In the genomic region with DNA sequence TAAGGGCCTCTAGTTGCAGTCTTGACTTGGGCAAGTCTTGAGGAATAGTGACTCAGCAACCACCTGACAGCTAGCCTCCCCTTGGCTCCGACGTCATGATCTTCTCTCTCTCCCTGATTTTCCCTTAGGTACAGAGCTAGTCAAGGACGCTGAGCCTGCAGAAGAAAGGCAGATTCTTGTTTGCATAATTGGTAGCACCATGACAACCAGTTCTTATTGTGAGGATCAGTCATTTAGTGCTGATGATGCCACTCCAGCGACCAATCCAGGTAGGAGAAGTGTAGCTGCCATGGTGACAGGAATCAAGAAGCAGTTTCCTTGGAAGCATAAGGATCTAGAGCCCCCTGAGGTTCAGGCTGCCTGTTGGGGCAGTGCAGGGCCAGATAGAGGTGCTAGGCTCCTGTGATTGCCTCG, we compare ENCODE assay signal across 17 cellular contexts. TPM values are rescaled to one million over a fixed set of nuclear protein-coding genes. Genes with fewer than 3 reads are reported as not detected.
DNase-seq lines count a peak whose midpoint lies in the region; TF ChIP-seq lines count a peak whose summit lies in the region.
"Had no signal": no experiment of that assay in that cellular context is flagged by ENCODE, and none has a peak within 500 bp of the region (broad histone marks: within the 10 kb centered on the region; RNA-seq: fewer than 3 reads in every experiment).

No MANE protein-coding gene starts in this region.

- TF ChIP-seq CTCF in osteoblast (IDR thresholded peaks at IDR 0.05; ENCODE audit: extremely low read depth, low read depth, low read length) = no peak

- H2BK120ac ChIP-seq in neuronal stem cell (ENCODE audit: low read depth, low read length) = no peak overlapping the region

- H3K18ac ChIP-seq in neuronal stem cell (ENCODE audit: low read length) = no peak overlapping the region

- no peaks in the 10 kb centered on the region for H3K79me1 ChIP-seq in neuronal stem cell (ENCODE audit: low read depth, low read length)

- H4K91ac ChIP-seq in neuronal stem cell (ENCODE audit: low read depth, low read length, poor library complexity) = no peak overlapping the region

- H2BK5ac ChIP-seq in neuronal stem cell (ENCODE audit: low read length) = no peak overlapping the region

- H3K14ac ChIP-seq in neuronal stem cell (ENCODE audit: low read length) = no peak overlapping the region

- peak; percentile 70 for DNase-seq in COR-L47 (lab: John Stamatoyannopoulos, UW)
- DNase-seq in NCI-H1048 (lab: John Stamatoyannopoulos, UW) = peak; percentile 5
- peak; percentile 38 for DNase-seq in SK-MEL-5 (ENCODE audit: low read depth, low spot score)
- DNase-seq in head of caudate nucleus = peak in 39 of 42 donors; percentile 13 to 85 (median 56)
- DNase-seq in T-helper 1 cell = no peak
- no peak for DNase-seq in neuronal stem cell (ENCODE audit: low spot score)
- DNase-seq in osteoblast (ENCODE audit: insufficient read length, low spot score, missing footprints) = no peak
- DNase-seq in erythroblast (lab: John Stamatoyannopoulos, UW) = no peak
- DNase-seq: heart right ventricle, natural killer cell, NCI-H1694 treated with DMSO at 0.1 percent for 48 hours had no signal

- H2AFZ ChIP-seq in neuronal stem cell (ENCODE audit: low read length) (no peak overlapping the region), osteoblast (ENCODE audit: low read length) (no peak overlapping the region)

- H3K79me2 ChIP-seq in osteoblast (ENCODE audit: insufficient read depth, low read length) = no peaks in the 10 kb centered on the region

- no peak overlapping the region for H2AK5ac ChIP-seq in neuronal stem cell (ENCODE audit: low read depth, low read length)

- no peak overlapping the region for H3K4me2 ChIP-seq in neuronal stem cell (ENCODE audit: insufficient read depth, low read length, poor library complexity, severe bottlenecking)
- H3K4me2 ChIP-seq in osteoblast (ENCODE audit: insufficient read depth, low read length) = no peak overlapping the region

- H3K4me1 ChIP-seq in neuronal stem cell (ENCODE audit: control insufficient read depth in 2 of 2, insufficient read depth in 1 of 2, low read depth in 1 of 2, low read length in 2 of 2) (peaks cover 3 to 4% of the 10 kb centered on the region in 2 donors), osteoblast (ENCODE audit: insufficient read depth, low read length) (no peaks in the 10 kb centered on the region)

- no peak overlapping the region for H2BK15ac ChIP-seq in neuronal stem cell (ENCODE audit: low read length)

- H3K9me3 ChIP-seq in neuronal stem cell (replicated peaks in 1 of 2; ENCODE audit: control insufficient read depth in 2 of 2, insufficient read depth in 1 of 2, low read depth in 1 of 2, low read length in 2 of 2) = no peaks in the 10 kb centered on the region
- H3K9me3 ChIP-seq in osteoblast (ENCODE audit: low read depth, low read length) = no peaks in the 10 kb centered on the region

- H4K8ac ChIP-seq in neuronal stem cell (ENCODE audit: low read depth, low read length) = no peak overlapping the region

- no peaks in the 10 kb centered on the region for H4K20me1 ChIP-seq in osteoblast (ENCODE audit: insufficient read depth, low read length)

- H3K27ac ChIP-seq in neuronal stem cell (replicated peaks; ENCODE audit: low read length) = no peak overlapping the region
- H3K27ac ChIP-seq in osteoblast (ENCODE audit: low read depth, low read length) = no peak overlapping the region
- H3K27ac ChIP-seq: cardiac muscle cell, heart right ventricle, thoracic aorta had no signal

- no CpG with 5 or more reads among the region's 5 CpGs for WGBS in neuronal stem cell (ENCODE audit: extremely low coverage in 2 of 2, insufficient read length in 2 of 2, insufficient replicate concordance in 1 of 2), 2 donors

- in situ Hi-C loops in SK-MEL-5 (cut with HindIII; ENCODE audit: low pct_unique_long_range_greater_than_20kb, low sequenced_read_pairs) = no loop called here

- intact Hi-C loops in head of caudate nucleus (cut with DNase I) = no loop called here

- H3K9ac ChIP-seq in neuronal stem cell (ENCODE audit: low read depth, low read length, poor library complexity) = no peak overlapping the region

- H3K36me3 ChIP-seq in neuronal stem cell (replicated peaks in 1 of 2; ENCODE audit: control insufficient read depth in 2 of 2, insufficient read depth in 2 of 2, low read length in 2 of 2) = no peaks in the 10 kb centered on the region
- H3K36me3 ChIP-seq in osteoblast (ENCODE audit: insufficient read depth, low read length) = no peaks in the 10 kb centered on the region
- H3K36me3 ChIP-seq: cardiac muscle cell, heart right ventricle, thoracic aorta had no signal

- no peak overlapping the region for H3K23ac ChIP-seq in neuronal stem cell (ENCODE audit: low read depth, low read length, poor library complexity)

- TF ChIP-seq POLR2A in erythroblast (IDR thresholded peaks at IDR 0.05; ENCODE audit: low read length) = no peak

- H2BK12ac ChIP-seq in neuronal stem cell (ENCODE audit: low read length) = no peak overlapping the region

- no peak overlapping the region for H3K4ac ChIP-seq in neuronal stem cell (ENCODE audit: low read length)

- peaks cover 0 to 61% (median 22%) of the 10 kb centered on the region in 3 experiments for H3K27me3 ChIP-seq in neuronal stem cell (ENCODE audit: control insufficient read depth in 3 of 3, insufficient read depth in 3 of 3, low read depth in 1 of 3, low read length in 3 of 3)
- H3K27me3 ChIP-seq in osteoblast (ENCODE audit: insufficient read depth, low read length) = peaks cover 48% of the 10 kb centered on the region

- H3K4me3 ChIP-seq in neuronal stem cell (ENCODE audit: low read length in 2 of 2) (no peak overlapping the region), osteoblast (ENCODE audit: insufficient read depth, low read length) (no peak overlapping the region)
- H3K4me3 ChIP-seq: cardiac muscle cell, heart right ventricle, thoracic aorta had no signal

RNA-seq across cellular contexts. Expression of gene RESP18, which starts 2.8 kb away (rescaled TPM):
- total RNA-seq in SK-MEL-5 (2014; rRNA removed; shearing (Covaris generic)) = not detected in 2 replicates
- not detected in 2 replicates for polyA plus RNA-seq in SK-MEL-5 (2015; cell fraction: cytosol; rRNA removed)
- not detected in 2 replicates for polyA plus RNA-seq in SK-MEL-5 (2015; cell fraction: nucleus; rRNA removed)
- polyA plus RNA-seq in neuronal stem cell (2013, experiment 1 of 2) = not detected
- polyA plus RNA-seq in neuronal stem cell (2013, experiment 2 of 2) = not detected
- not detected in 2 replicates for total RNA-seq in osteoblast
- total RNA-seq: activated T-helper 17 cell treated with anti-CD3 and anti-CD28 coated beads, Interleukin-2, amount 50 U/mL, for 72 hours; cardiac muscle cell; heart right ventricle; HT-29; lung microvascular endothelial cell; natural killer cell; pulmonary artery endothelial cell; thoracic aorta had no signal
- polyA plus RNA-seq: cardiac muscle cell, heart right ventricle had no signal

RNA-seq across cellular contexts. Expression of gene PTPRN, which starts 26.2 kb away (rescaled TPM):
- total RNA-seq in SK-MEL-5 (2014; rRNA removed; shearing (Covaris generic)) = 1.5 and 2.8 TPM in 2 replicates
- polyA plus RNA-seq in SK-MEL-5 (2015; cell fraction: cytosol; rRNA removed) = 8.8 and 13.2 TPM in 2 replicates
- 1.9 and 9.1 TPM in 2 replicates for polyA plus RNA-seq in SK-MEL-5 (2015; cell fraction: nucleus; rRNA removed)
- polyA plus RNA-seq in neuronal stem cell (2013, experiment 1 of 2) = 0.36 TPM
- polyA plus RNA-seq in neuronal stem cell (2013, experiment 2 of 2) = 0.47 TPM
- total RNA-seq in osteoblast = under 0.01 and 1.2 TPM in 2 replicates
- total RNA-seq: HT-29, lung microvascular endothelial cell, pulmonary artery endothelial cell, thoracic aorta had no signal

RNA-seq across cellular contexts. Expression of gene DNPEP, which starts 52.3 kb away (rescaled TPM):
- 46.8 and 50.1 TPM in 2 replicates for total RNA-seq in SK-MEL-5 (2014; rRNA removed; shearing (Covaris generic))
- polyA plus RNA-seq in SK-MEL-5 (2015; cell fraction: cytosol; rRNA removed) = 49.1 and 51.5 TPM in 2 replicates
- polyA plus RNA-seq in SK-MEL-5 (2015; cell fraction: nucleus; rRNA removed) = 83.8 and 94.1 TPM in 2 replicates
- polyA plus RNA-seq in neuronal stem cell (2013, experiment 1 of 2) = 35.4 TPM
- polyA plus RNA-seq in neuronal stem cell (2013, experiment 2 of 2) = 35.1 TPM
- total RNA-seq in osteoblast = 60.7 and 67.3 TPM in 2 replicates

RNA-seq across cellular contexts. Expression of gene DNAJB2, which starts 56.2 kb away (rescaled TPM):
- total RNA-seq in SK-MEL-5 (2014; rRNA removed; shearing (Covaris generic)) = 25.8 and 33.2 TPM in 2 replicates
- 40.0 and 57.2 TPM in 2 replicates for polyA plus RNA-seq in SK-MEL-5 (2015; cell fraction: cytosol; rRNA removed)
- polyA plus RNA-seq in SK-MEL-5 (2015; cell fraction: nucleus; rRNA removed) = 97.4 and 167 TPM in 2 replicates
- polyA plus RNA-seq in neuronal stem cell (2013, experiment 1 of 2) = 39.6 TPM
- 39.1 TPM for polyA plus RNA-seq in neuronal stem cell (2013, experiment 2 of 2)
- total RNA-seq in osteoblast = 33.3 and 41.3 TPM in 2 replicates

Comparison
In these comparisons a context has a peak if more than half of its experiments do, and no peak if none do; other contexts are left out.
1. DNase-seq: peak in COR-L47 (single experiment), NCI-H1048 (single experiment), SK-MEL-5 (single experiment) and head of caudate nucleus (39 of 42); none in T-helper 1 cell (0 of 5), neuronal stem cell (single experiment), osteoblast (single experiment) and erythroblast (0 of 2).